Comparison of ENCODE assay signal across 9 cellular contexts in the genomic region with DNA sequence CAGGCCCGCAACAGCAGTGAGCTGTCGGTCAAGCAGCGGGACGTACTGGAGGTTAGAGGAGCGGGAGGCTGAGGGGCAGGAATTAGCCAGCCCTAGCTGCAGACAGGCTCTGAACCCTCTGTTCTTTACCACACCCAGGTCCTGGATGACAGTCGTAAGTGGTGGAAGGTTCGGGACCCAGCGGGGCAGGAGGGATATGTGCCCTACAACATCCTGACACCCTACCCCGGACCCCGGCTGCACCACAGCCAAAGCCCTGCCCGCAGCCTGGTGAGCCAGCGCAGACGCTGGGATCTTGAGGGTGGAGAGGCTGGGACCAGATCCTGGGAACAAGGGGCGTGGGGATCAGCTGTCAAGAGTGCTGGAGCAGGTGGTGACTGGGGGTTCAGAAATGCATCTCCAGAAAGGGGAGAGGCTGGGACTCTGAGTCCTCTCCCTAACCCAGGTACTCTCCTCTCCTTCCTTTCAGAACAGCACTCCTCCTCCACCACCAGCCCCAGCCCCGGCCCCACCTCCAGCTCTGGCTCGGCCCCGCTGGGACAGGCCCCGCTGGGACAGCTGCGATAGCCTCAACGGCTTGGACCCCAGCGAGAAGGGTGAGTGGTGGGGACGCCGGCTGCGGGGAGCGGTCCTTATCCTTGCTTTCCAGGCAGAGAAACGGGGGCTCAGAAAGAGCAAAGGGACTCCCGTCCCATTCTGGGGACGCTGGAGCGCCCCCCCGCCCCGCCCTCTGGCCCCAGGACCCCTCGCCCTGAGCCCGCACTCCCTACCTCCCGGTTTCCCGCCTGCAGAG. TPM values are rescaled to one million over a fixed set of nuclear protein-coding genes. Genes with fewer than 3 reads are reported as not detected.
A peak's percentile ranks its signal among the peaks of the same experiment; 100 is the strongest.
DNase-seq lines count a peak whose midpoint lies in the region; ATAC-seq and TF ChIP-seq lines count a peak whose summit lies in the region.
"Had no signal": no experiment of that assay in that cellular context is flagged by ENCODE, and none has a peak within 500 bp of the region (broad histone marks: within the 10 kb centered on the region; RNA-seq: fewer than 3 reads in every experiment).

No MANE protein-coding gene starts in this region.

- in situ Hi-C loops in mammary epithelial cell (cut with MboI; ENCODE audit: low sequenced_read_pairs in 2 of 2) (no loop called here), transverse colon (cut with MboI; ENCODE audit: low pct_ligation_motif_present in 1 of 4, low pct_unique_long_range_greater_than_20kb in 1 of 4, low sequenced_read_pairs in 3 of 4) (no loop called here)

- H3K9me3 ChIP-seq in breast epithelium (no peaks in the 10 kb centered on the region), mammary epithelial cell (replicated peaks; ENCODE audit: insufficient read depth, low read length) (peaks cover 3% of the 10 kb centered on the region), transverse colon (no peaks in the 10 kb centered on the region)

- H3K4me1 Mint-ChIP-seq in endothelial cell (ENCODE audit: unreplicated experiment) (peaks cover 24% of the 10 kb centered on the region), naive B cell (peaks cover 39 to 46% (median 45%) of the 10 kb centered on the region in 3 donors)

- no peak for ATAC-seq in naive B cell (ENCODE audit: low read depth in 2 of 2)
- ATAC-seq in HG02981 (IDR thresholded peaks at IDR 0.05; ENCODE audit: unreplicated experiment): no peak

- H3K27me3 Mint-ChIP-seq in endothelial cell (ENCODE audit: unreplicated experiment) (peaks cover 46% of the 10 kb centered on the region), naive B cell (peaks cover 61 to 80% (median 76%) of the 10 kb centered on the region in 3 donors)

- H3K9me3 Mint-ChIP-seq in endothelial cell (ENCODE audit: unreplicated experiment) (no peaks in the 10 kb centered on the region), naive B cell (peaks cover 0 to 7% (median 2%) of the 10 kb centered on the region in 7 donors)
- H3K9me3 Mint-ChIP-seq: activated naive CD4-positive, alpha-beta T cell treated with anti-CD3 and anti-CD28 coated beads for 36 hours had no signal

- H4K20me1 ChIP-seq in mammary epithelial cell (ENCODE audit: insufficient read depth, low read length): no peaks in the 10 kb centered on the region

- dilution Hi-C loops in mammary epithelial cell (cut with HindIII; ENCODE audit: low sequenced_read_pairs): no loop called here

- peak overlapping the region; percentile 34 to 67 (median 45) for H3K4me3 ChIP-seq in breast epithelium
- no peak overlapping the region for H3K4me3 ChIP-seq in mammary epithelial cell (replicated peaks in 1 of 3; ENCODE audit: insufficient read depth in 1 of 3, low read depth in 2 of 3, low read length in 3 of 3)
- peak overlapping the region in 3 of 4 donors; percentile 21 to 47 (median 36) for H3K4me3 ChIP-seq in transverse colon

- H3K36me3 Mint-ChIP-seq in endothelial cell (ENCODE audit: low read depth, unreplicated experiment): peaks cover 31% of the 10 kb centered on the region
- peaks cover 0 to 31% of the 10 kb centered on the region in 2 donors for H3K36me3 Mint-ChIP-seq in naive B cell

- TF ChIP-seq CTCF in breast epithelium (IDR thresholded peaks at IDR 0.05) (no peak), mammary epithelial cell (conservative IDR thresholded peaks at IDR 0.05 in 1 of 2, IDR thresholded peaks at IDR 0.05 in 1 of 2; ENCODE audit: extremely low read depth in 1 of 2, insufficient read depth in 1 of 2, low read depth in 1 of 2, low read length in 2 of 2) (no peak), endothelial cell (IDR thresholded peaks at IDR 0.05; ENCODE audit: unreplicated experiment) (no peak), transverse colon (IDR thresholded peaks at IDR 0.05) (no peak)

- no peak overlapping the region for H3K4me2 ChIP-seq in mammary epithelial cell (ENCODE audit: insufficient read depth, low read depth, low read length)

- H2AFZ ChIP-seq in mammary epithelial cell (ENCODE audit: low read depth, low read length): no peak overlapping the region

- 94% methylated on average over 21 of the region's 35 CpGs for WGBS in mammary epithelial cell (ENCODE audit: low coverage, missing lambda C conversion rate)
- 45 to 84% methylated on average over 5 to 31 of the region's 35 CpGs for WGBS in transverse colon (ENCODE audit: low coverage in 1 of 2), 2 donors

- peaks cover 4 to 17% of the 10 kb centered on the region in 2 donors for H3K27me3 ChIP-seq in breast epithelium
- H3K27me3 ChIP-seq in mammary epithelial cell (ENCODE audit: insufficient read depth, low read length): no peaks in the 10 kb centered on the region
- peaks cover 57% of the 10 kb centered on the region for H3K27me3 ChIP-seq in transverse colon

- BruUV-seq in mammary epithelial cell (replicated peaks; lab: Mats Ljungman, UMichigan): no TSS peak

- TF ChIP-seq POLR2A in breast epithelium (IDR thresholded peaks at IDR 0.05): no peak
- no peak for TF ChIP-seq POLR2A in transverse colon (IDR thresholded peaks at IDR 0.05)

- no peak overlapping the region for H3K9ac ChIP-seq in mammary epithelial cell (ENCODE audit: insufficient read depth, low read length)

- H3K4me3 Mint-ChIP-seq in endothelial cell (ENCODE audit: unreplicated experiment): peak overlapping the region; percentile 86
- peak overlapping the region in 6 of 8 donors; percentile 4 to 83 (median 54) for H3K4me3 Mint-ChIP-seq in naive B cell

- TF ChIP-seq EP300 in transverse colon (IDR thresholded peaks at IDR 0.05; ENCODE audit: low read depth): no peak

- H3K27ac Mint-ChIP-seq in endothelial cell (ENCODE audit: unreplicated experiment) (no peak overlapping the region), naive B cell (peak overlapping the region in 1 of 6 donors; percentile 42)
- H3K27ac Mint-ChIP-seq: activated naive CD4-positive, alpha-beta T cell treated with anti-CD3 and anti-CD28 coated beads for 36 hours had no signal

- CTCF ChIA-PET in mammary epithelial cell (lab: Charles Lee; ENCODE audit: low non-redundant PET): no interaction called here

- H3K4me1 ChIP-seq in breast epithelium (peaks cover 0 to 6% of the 10 kb centered on the region in 2 donors), mammary epithelial cell (ENCODE audit: insufficient read depth, low read length) (peaks cover 2% of the 10 kb centered on the region), transverse colon (peaks cover 10 to 41% (median 33%) of the 10 kb centered on the region in 4 donors)

- peaks cover 1% of the 10 kb centered on the region for H3K36me3 ChIP-seq in breast epithelium
- H3K36me3 ChIP-seq in mammary epithelial cell (ENCODE audit: insufficient read depth, low read length): no peaks in the 10 kb centered on the region
- peaks cover 0 to 4% (median under 1%) of the 10 kb centered on the region in 4 donors for H3K36me3 ChIP-seq in transverse colon

- DNase-seq in breast epithelium (ENCODE audit: low spot score in 2 of 2): no peak
- DNase-seq in mammary epithelial cell: no peak
- no peak for DNase-seq in endothelial cell (ENCODE audit: low spot score)
- DNase-seq in naive B cell: no peak
- no peak for DNase-seq in transverse colon
- DNase-seq in mesenteric fat pad (ENCODE audit: low spot score): no peak
- DNase-seq in C1 segment of cervical spinal cord (lab: John Stamatoyannopoulos, UW): no peak

- H3K79me2 ChIP-seq in mammary epithelial cell (ENCODE audit: insufficient read depth, low read length): no peaks in the 10 kb centered on the region

- intact Hi-C loops in breast epithelium (cut with DNase I; ENCODE audit: low total_unique reads): no loop called here
- intact Hi-C loops in mammary epithelial cell (cut with micrococcal nuclease): no loop called here
- intact Hi-C loops in transverse colon (cut with DNase I; ENCODE audit: low total_unique reads): no loop called here

- H3K27ac ChIP-seq in breast epithelium (no peak overlapping the region), mammary epithelial cell (ENCODE audit: insufficient read depth, low read depth, low read length) (no peak overlapping the region), transverse colon (no peak overlapping the region)

RNA-seq across cellular contexts. Expression of a gene that starts 10.4 kb away (rescaled TPM):
- total RNA-seq in breast epithelium (10 to 100 TPM in 2 of 3 donors, 1 to 10 TPM in 1; 2.4 to 51.1 (median 50.1) TPM), mammary epithelial cell (10 to 100 TPM; 63.7 to 68.3 TPM), endothelial cell (ENCODE audit: unreplicated experiment) (24.6 TPM), transverse colon (100 to 1,000 TPM in 1 of 4 donors, 10 to 100 TPM in 3; 28.7 to 115 (median 49.1) TPM), mesenteric fat pad (0.58 TPM)
- polyA plus RNA-seq in mammary epithelial cell (29.8 TPM), naive B cell (ENCODE audit: low read depth in 6 of 6) (not detected)
- polyA minus RNA-seq in mammary epithelial cell: 23.0 TPM

RNA-seq across cellular contexts. Expression of a gene that starts 23.2 kb away (rescaled TPM):
- 10 to 100 TPM; 11.4 to 33.4 (median 22.3) TPM for total RNA-seq in breast epithelium
- 10 to 100 TPM; 18.0 to 19.8 TPM for total RNA-seq in mammary epithelial cell
- polyA plus RNA-seq in mammary epithelial cell: 17.0 TPM
- 20.5 TPM for polyA minus RNA-seq in mammary epithelial cell
- total RNA-seq in endothelial cell (ENCODE audit: unreplicated experiment): 13.5 TPM
- 10 to 100 TPM in 1 of 6 donors, 1 to 10 TPM in 5; 2.7 to 20.4 (median 8.4) TPM for polyA plus RNA-seq in naive B cell (ENCODE audit: low read depth in 6 of 6)
- total RNA-seq in transverse colon: 100 to 1,000 TPM in 1 of 4 donors, 10 to 100 TPM in 3; 28.4 to 125 (median 61.7) TPM
- total RNA-seq in mesenteric fat pad: 8.2 TPM

RNA-seq across cellular contexts. Expression of a gene that starts 31.3 kb away (rescaled TPM):
- total RNA-seq in breast epithelium (100 to 1,000 TPM in 1 of 3 donors, 10 to 100 TPM in 2; 68.3 to 148 (median 91.7) TPM), mammary epithelial cell (10 to 100 TPM; 29.8 to 74.8 TPM), endothelial cell (ENCODE audit: unreplicated experiment) (136 TPM), transverse colon (100 to 1,000 TPM; 101 to 350 (median 154) TPM), mesenteric fat pad (130 TPM)
- polyA plus RNA-seq in mammary epithelial cell (27.5 TPM), naive B cell (ENCODE audit: low read depth in 6 of 6) (1 to 10 TPM; 1.0 to 8.1 (median 3.2) TPM)
- polyA minus RNA-seq in mammary epithelial cell: 6.7 TPM

RNA-seq across cellular contexts. Expression of a gene that starts 48.1 kb away (rescaled TPM):
- total RNA-seq in breast epithelium (not detected), mammary epithelial cell (under 1 TPM in 1 of 2 donors, not detected in 1; 0.17 TPM), endothelial cell (ENCODE audit: unreplicated experiment) (1.2 TPM), transverse colon (under 1 TPM in 2 of 4 donors, not detected in 2; 0.68 to 1.00 TPM), mesenteric fat pad (0.19 TPM)
- polyA plus RNA-seq in mammary epithelial cell (0.03 TPM), naive B cell (ENCODE audit: low read depth in 6 of 6) (1 to 10 TPM in 1 of 6 donors, under 1 TPM in 4, not detected in 1; 0.13 to 2.1 (median 0.47) TPM)
- polyA minus RNA-seq in mammary epithelial cell: not detected
- total RNA-seq: activated naive CD4-positive, alpha-beta T cell treated with anti-CD3 and anti-CD28 coated beads for 36 hours had no signal

Comparison
In these comparisons a context has a peak if more than half of its experiments do, and no peak if none do; other contexts are left out.
1. H3K4me3 ChIP-seq: peak in breast epithelium (3 of 3) and transverse colon (3 of 4); none in mammary epithelial cell (0 of 3).